10 cellular contexts compared by ENCODE assay signal in the genomic region with DNA sequence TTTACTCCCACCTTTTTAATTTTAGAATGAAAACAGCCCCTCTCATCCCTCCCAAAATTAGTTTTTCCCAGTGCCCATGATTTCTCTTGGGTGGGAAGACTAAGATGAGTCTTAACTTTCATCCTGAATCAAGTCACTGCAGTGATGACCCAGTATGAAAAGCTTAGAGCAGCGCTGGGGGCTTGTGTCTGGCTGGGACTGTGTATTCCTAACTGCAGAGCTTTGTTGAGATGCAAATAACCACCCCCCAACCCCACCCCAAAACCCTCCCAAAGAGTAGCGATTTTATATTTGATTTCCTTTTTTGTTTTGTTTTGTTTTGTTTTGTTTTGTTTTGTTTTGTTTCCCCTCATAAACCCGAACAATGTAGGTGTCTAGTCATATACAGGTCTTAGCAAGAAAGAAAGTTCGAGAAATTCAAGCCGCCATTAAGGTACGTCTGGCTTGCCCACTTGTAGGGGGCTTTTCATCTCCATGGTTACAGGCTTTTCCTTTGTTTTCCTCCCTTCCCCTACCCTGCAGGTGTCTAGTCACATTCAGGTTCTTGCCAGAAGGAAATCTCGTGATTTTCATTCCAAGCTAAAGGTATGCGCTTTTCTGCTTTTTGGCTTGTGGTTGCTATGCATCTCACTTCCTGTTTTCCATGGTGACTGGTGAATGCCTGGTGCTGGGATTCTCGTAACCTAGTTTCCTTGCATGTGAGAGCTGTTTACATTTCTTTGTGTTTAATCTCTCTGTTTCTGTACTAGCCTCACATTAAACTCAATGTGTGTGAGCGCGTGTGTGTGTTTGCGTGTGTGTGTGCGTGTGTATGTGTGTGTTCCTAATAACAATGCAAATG.
A peak's percentile ranks its signal among the peaks of the same experiment; 100 is the strongest.
DNase-seq lines count a peak whose midpoint lies in the region; ATAC-seq, FAIRE-seq and TF ChIP-seq lines count a peak whose summit lies in the region.
"Had no signal": no experiment of that assay in that cellular context is flagged by ENCODE, and none has a peak within 500 bp of the region (broad histone marks: within the 10 kb centered on the region; RNA-seq: fewer than 3 reads in every experiment).

No MANE protein-coding gene starts in this region.

- no peak for TF ChIP-seq EP300 in suprapubic skin (IDR thresholded peaks at IDR 0.05)

- no peak for FAIRE-seq in small intestine (lab: Jason Lieb, UNC)

- no peak for TF ChIP-seq POLR2A in suprapubic skin (IDR thresholded peaks at IDR 0.05)

- H3K36me3 ChIP-seq in cardiac muscle cell (no peaks in the 10 kb centered on the region), kidney epithelial cell (ENCODE audit: control insufficient read depth, insufficient read depth, low read length) (no peaks in the 10 kb centered on the region), small intestine (ENCODE audit: control insufficient read depth in 2 of 2, insufficient read depth in 2 of 2, low read length in 2 of 2) (peaks cover 0 to 3% of the 10 kb centered on the region in 2 donors), suprapubic skin (no peaks in the 10 kb centered on the region)

- ATAC-seq in Right ventricle myocardium superior (ENCODE audit: poor library complexity) (no peak), GM18519 (IDR thresholded peaks at IDR 0.05; ENCODE audit: low FRiP score, unreplicated experiment) (no peak)

- intact Hi-C loops in Right ventricle myocardium superior (cut with DNase I), result no loop called here

- H3K9me3 ChIP-seq in cardiac muscle cell (ENCODE audit: low read depth) (no peaks in the 10 kb centered on the region), small intestine (ENCODE audit: control insufficient read depth, low read depth) (no peaks in the 10 kb centered on the region), suprapubic skin (no peaks in the 10 kb centered on the region)

- H3K4me3 ChIP-seq in cardiac muscle cell (no peak overlapping the region), kidney epithelial cell (ENCODE audit: low read depth, low read length) (no peak overlapping the region), small intestine (ENCODE audit: low read depth in 1 of 2, low read length in 2 of 2) (no peak overlapping the region), suprapubic skin (no peak overlapping the region)

- peak; percentile 31 to 85 for DNase-seq in cardiac muscle cell (ENCODE audit: low read depth in 1 of 2, low spot score in 1 of 2)
- DNase-seq in Right ventricle myocardium superior, result no peak
- DNase-seq in astrocyte of the hippocampus (ENCODE audit: low read depth, low spot score), result peak; percentile 90
- DNase-seq in kidney epithelial cell (ENCODE audit: low read depth), result peak; percentile 76
- DNase-seq in activated gamma-delta T cell (lab: John Stamatoyannopoulos, UW), result no peak
- no peak for DNase-seq in small intestine
- no peak for DNase-seq in suprapubic skin (ENCODE audit: low spot score in 2 of 2)
- DNase-seq: activated naive CD4-positive, alpha-beta T cell; CD4-positive, CD25-positive, alpha-beta regulatory T cell had no signal

- WGBS in small intestine, 3 donors, result 50 to 80% (median 61%) methylated on average over 13 of the region's 13 CpGs
- WGBS in suprapubic skin, result 48% methylated on average over 13 of the region's 13 CpGs

- no peaks in the 10 kb centered on the region for H3K27me3 ChIP-seq in cardiac muscle cell
- no peaks in the 10 kb centered on the region for H3K27me3 ChIP-seq in kidney epithelial cell (ENCODE audit: control insufficient read depth, insufficient read depth, low read length)
- H3K27me3 ChIP-seq in small intestine (ENCODE audit: control insufficient read depth in 2 of 2, insufficient read depth in 2 of 2, low read length in 2 of 2), result no peaks in the 10 kb centered on the region
- no peaks in the 10 kb centered on the region for H3K27me3 ChIP-seq in suprapubic skin

- H3K4me1 ChIP-seq in cardiac muscle cell (ENCODE audit: low read depth), result peaks cover 44% of the 10 kb centered on the region
- no peaks in the 10 kb centered on the region for H3K4me1 ChIP-seq in small intestine (ENCODE audit: control insufficient read depth in 2 of 2, insufficient read depth in 1 of 2, low read depth in 1 of 2, low read length in 1 of 2)
- peaks cover 11% of the 10 kb centered on the region for H3K4me1 ChIP-seq in suprapubic skin

- TF ChIP-seq CTCF in cardiac muscle cell (IDR thresholded peaks at IDR 0.05; ENCODE audit: low read depth, low read length) (no peak), kidney epithelial cell (IDR thresholded peaks at IDR 0.05; ENCODE audit: insufficient read depth, low read length, poor library complexity, severe bottlenecking) (no peak), suprapubic skin (IDR thresholded peaks at IDR 0.05) (no peak)

- peak overlapping the region; percentile 76 for H3K27ac ChIP-seq in cardiac muscle cell
- H3K27ac ChIP-seq in small intestine (ENCODE audit: low read depth in 1 of 2, low read length in 1 of 2), result peak overlapping the region in 1 of 2 donors; percentile 63
- no peak overlapping the region for H3K27ac ChIP-seq in suprapubic skin

Comparison
In these comparisons a context has a peak if more than half of its experiments do, and no peak if none do; other contexts are left out.
1. DNase-seq: peak in cardiac muscle cell (2 of 2), astrocyte of the hippocampus (single experiment) and kidney epithelial cell (single experiment); none in Right ventricle myocardium superior (single experiment), activated gamma-delta T cell (single experiment), small intestine (single experiment) and suprapubic skin (0 of 2).